Comparison of ENCODE assay signal across 8 cellular contexts in the genomic region with DNA sequence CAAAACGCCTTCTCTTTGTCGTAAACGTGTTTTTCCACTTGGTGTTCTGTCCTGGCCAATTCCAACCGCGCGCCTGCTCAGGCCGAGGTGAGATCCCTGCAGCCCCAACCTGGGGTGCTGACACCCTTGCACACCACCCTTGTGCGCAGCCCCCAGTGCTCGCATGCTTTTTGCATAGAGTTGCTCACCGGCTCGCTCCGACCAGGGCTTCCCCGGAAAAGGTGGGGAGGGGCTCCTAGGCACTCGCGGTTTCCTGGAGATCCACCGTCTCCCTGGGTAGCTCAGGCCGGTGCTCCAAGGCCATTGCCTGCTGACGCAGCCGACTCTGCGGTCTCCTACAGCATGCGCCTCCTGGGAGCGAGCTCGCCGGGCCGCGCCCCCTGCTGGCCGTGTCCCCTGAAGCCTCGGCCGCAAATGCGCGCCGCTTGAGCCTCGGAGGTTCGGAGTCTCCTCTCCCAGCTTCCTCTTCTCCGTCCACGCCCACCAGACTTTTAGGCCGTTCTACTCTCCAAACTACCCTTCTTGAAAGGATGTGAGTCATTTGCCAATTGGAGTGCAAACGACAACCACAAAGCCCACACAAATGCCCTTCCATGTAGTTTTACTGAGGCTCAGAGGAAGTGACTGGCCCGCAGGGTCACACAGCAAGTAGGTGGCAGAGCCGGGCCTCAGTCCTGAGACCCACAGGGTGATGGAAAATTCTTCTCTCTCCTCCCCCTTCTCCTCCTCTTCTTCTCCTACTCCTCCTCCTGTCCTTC. TPM values are rescaled to one million over a fixed set of nuclear protein-coding genes. Genes with fewer than 3 reads are reported as not detected.
DNase-seq lines count a peak whose midpoint lies in the region; ATAC-seq and TF ChIP-seq lines count a peak whose summit lies in the region.

No MANE protein-coding gene starts in this region.

- H3K9ac ChIP-seq in neuronal stem cell (ENCODE audit: low read depth, low read length, poor library complexity) (peak overlapping the region; percentile 68), subcutaneous abdominal adipose tissue (ENCODE audit: low read length in 5 of 5) (peak overlapping the region in 3 of 5 donors; percentile 12 to 61 (median 57))

- H3K9me3 ChIP-seq in KOPT-K1 (ENCODE audit: insufficient read depth, low read length, poor library complexity, severe bottlenecking) (no peaks in the 10 kb centered on the region), gastroesophageal sphincter (no peaks in the 10 kb centered on the region), neuronal stem cell (replicated peaks in 1 of 2; ENCODE audit: control insufficient read depth in 2 of 2, insufficient read depth in 1 of 2, low read depth in 1 of 2, low read length in 2 of 2) (no peaks in the 10 kb centered on the region), subcutaneous abdominal adipose tissue (ENCODE audit: control insufficient read depth in 5 of 5, low read length in 5 of 5) (no peaks in the 10 kb centered on the region)

- peak overlapping the region; percentile 22 for H3K23ac ChIP-seq in neuronal stem cell (ENCODE audit: low read depth, low read length, poor library complexity)

- ATAC-seq in GM21825 (IDR thresholded peaks at IDR 0.05; ENCODE audit: unreplicated experiment) = peak; percentile 87
- peak; percentile 96 for ATAC-seq in gastroesophageal sphincter

- no peaks in the 10 kb centered on the region for H3K27me3 ChIP-seq in gastroesophageal sphincter
- peaks cover 0 to 10% (median 6%) of the 10 kb centered on the region in 3 experiments for H3K27me3 ChIP-seq in neuronal stem cell (ENCODE audit: control insufficient read depth in 3 of 3, insufficient read depth in 3 of 3, low read depth in 1 of 3, low read length in 3 of 3)
- no peaks in the 10 kb centered on the region for H3K27me3 ChIP-seq in subcutaneous abdominal adipose tissue (ENCODE audit: control insufficient read depth in 5 of 5, insufficient read depth in 4 of 5, low read length in 5 of 5)

- no peaks in the 10 kb centered on the region for H3K36me3 ChIP-seq in KOPT-K1 (ENCODE audit: insufficient read depth, low read length)
- no peaks in the 10 kb centered on the region for H3K36me3 ChIP-seq in gastroesophageal sphincter
- H3K36me3 ChIP-seq in neuronal stem cell (replicated peaks in 1 of 2; ENCODE audit: control insufficient read depth in 2 of 2, insufficient read depth in 2 of 2, low read length in 2 of 2) = no peaks in the 10 kb centered on the region
- no peaks in the 10 kb centered on the region for H3K36me3 ChIP-seq in subcutaneous abdominal adipose tissue (ENCODE audit: control insufficient read depth in 5 of 5, insufficient read depth in 5 of 5, low read length in 5 of 5)

- no peak overlapping the region for H2BK12ac ChIP-seq in neuronal stem cell (ENCODE audit: low read length)

- no peak overlapping the region for H2BK120ac ChIP-seq in neuronal stem cell (ENCODE audit: low read depth, low read length)

- H3K14ac ChIP-seq in neuronal stem cell (ENCODE audit: low read length) = no peak overlapping the region

- H3K4me2 ChIP-seq in neuronal stem cell (ENCODE audit: insufficient read depth, low read length, poor library complexity, severe bottlenecking) = peak overlapping the region; percentile 48

- no peaks in the 10 kb centered on the region for H3K79me1 ChIP-seq in neuronal stem cell (ENCODE audit: low read depth, low read length)

- H3K4me3 ChIP-seq in gastroesophageal sphincter (peak overlapping the region in 1 of 2 donors; percentile 39), neuronal stem cell (ENCODE audit: low read length in 2 of 2) (peak overlapping the region; percentile 2 to 40), subcutaneous abdominal adipose tissue (ENCODE audit: low read depth in 1 of 5, low read length in 5 of 5) (peak overlapping the region; percentile 44 to 72 (median 60))

- peak overlapping the region; percentile 90 for H2AFZ ChIP-seq in neuronal stem cell (ENCODE audit: low read length)

- no peak overlapping the region for H3K4ac ChIP-seq in neuronal stem cell (ENCODE audit: low read length)

- no peak overlapping the region for H2AK5ac ChIP-seq in neuronal stem cell (ENCODE audit: low read depth, low read length)

- WGBS in gastroesophageal sphincter (ENCODE audit: low coverage in 1 of 2), 2 donors = 12 to 27% methylated on average over 7 to 12 of the region's 40 CpGs
- no CpG with 5 or more reads among the region's 40 CpGs for WGBS in neuronal stem cell (ENCODE audit: extremely low coverage in 2 of 2, insufficient read length in 2 of 2, insufficient replicate concordance in 1 of 2), 2 donors

- no peak overlapping the region for H4K91ac ChIP-seq in neuronal stem cell (ENCODE audit: low read depth, low read length, poor library complexity)

- peak; percentile 81 to 93 (median 88) for TF ChIP-seq CTCF in gastroesophageal sphincter (IDR thresholded peaks at IDR 0.05)

- peak overlapping the region; percentile 66 for H3K27ac ChIP-seq in KOPT-K1 (ENCODE audit: low read depth, low read length, poor library complexity, severe bottlenecking)
- H3K27ac ChIP-seq in gastroesophageal sphincter = peak overlapping the region in 3 of 4 donors; percentile 44 to 70 (median 55)
- no peak overlapping the region for H3K27ac ChIP-seq in neuronal stem cell (replicated peaks; ENCODE audit: low read length)
- H3K27ac ChIP-seq in subcutaneous abdominal adipose tissue (ENCODE audit: low read depth, low read length) = no peak overlapping the region

- H2BK15ac ChIP-seq in neuronal stem cell (ENCODE audit: low read length) = no peak overlapping the region

- peak overlapping the region; percentile 45 for H3K18ac ChIP-seq in neuronal stem cell (ENCODE audit: low read length)

- TF ChIP-seq POLR2A in gastroesophageal sphincter (IDR thresholded peaks at IDR 0.05) = no peak

- H3K4me1 ChIP-seq in gastroesophageal sphincter (peaks cover 0 to 14% (median 6%) of the 10 kb centered on the region in 3 donors), neuronal stem cell (ENCODE audit: control insufficient read depth in 2 of 2, insufficient read depth in 1 of 2, low read depth in 1 of 2, low read length in 2 of 2) (peaks cover 3 to 10% of the 10 kb centered on the region in 2 donors), subcutaneous abdominal adipose tissue (ENCODE audit: control insufficient read depth in 5 of 5, insufficient read depth in 5 of 5, low read length in 5 of 5) (peaks cover 0 to 20% (median 18%) of the 10 kb centered on the region in 5 donors)

- no peak for TF ChIP-seq EP300 in gastroesophageal sphincter (IDR thresholded peaks at IDR 0.05)

- no peak overlapping the region for H4K8ac ChIP-seq in neuronal stem cell (ENCODE audit: low read depth, low read length)

- no peak overlapping the region for H2BK5ac ChIP-seq in neuronal stem cell (ENCODE audit: low read length)

- DNase-seq in ELF-1 (ENCODE audit: low read depth, low spot score) (peak; percentile 94), SIG-M5 treated with dmso at 0.1 percent for 504 hours (lab: John Stamatoyannopoulos, UW; ENCODE audit: unreplicated experiment) (peak; percentile 99), neuronal stem cell (ENCODE audit: low spot score) (peak; percentile 64)
- peak; percentile 55 to 77 (median 70) for DNase-seq in activated naive CD4-positive, alpha-beta T cell (lab: John Stamatoyannopoulos, UW)

RNA-seq across cellular contexts. Expression of a gene that starts 7.2 kb away (rescaled TPM):
- 10 to 100 TPM in 1 of 4 donors, 1 to 10 TPM in 3; 3.7 to 11.7 (median 5.8) TPM for total RNA-seq in gastroesophageal sphincter
- polyA plus RNA-seq in neuronal stem cell (2013, experiment 1 of 2) = 8.3 TPM
- 8.8 TPM for polyA plus RNA-seq in neuronal stem cell (2013, experiment 2 of 2)

RNA-seq across cellular contexts. Expression of a gene that starts 28.9 kb away (rescaled TPM):
- total RNA-seq in gastroesophageal sphincter = not detected
- not detected for polyA plus RNA-seq in neuronal stem cell (2013, experiment 1 of 2)
- polyA plus RNA-seq in neuronal stem cell (2013, experiment 2 of 2) = 0.07 TPM

RNA-seq across cellular contexts. Expression of a gene that starts 42.3 kb away (rescaled TPM):
- total RNA-seq in gastroesophageal sphincter = 10 to 100 TPM; 37.3 to 63.2 (median 52.4) TPM
- polyA plus RNA-seq in neuronal stem cell (2013, experiment 1 of 2) = 239 TPM
- polyA plus RNA-seq in neuronal stem cell (2013, experiment 2 of 2) = 243 TPM

RNA-seq across cellular contexts. Expression of a gene that starts 45.6 kb away (rescaled TPM):
- not detected for total RNA-seq in gastroesophageal sphincter
- not detected for polyA plus RNA-seq in neuronal stem cell (2013, experiment 1 of 2)
- polyA plus RNA-seq in neuronal stem cell (2013, experiment 2 of 2) = not detected

RNA-seq across cellular contexts. Expression of a gene that starts 52.2 kb away (rescaled TPM):
- total RNA-seq in gastroesophageal sphincter = 100 to 1,000 TPM in 1 of 4 donors, 10 to 100 TPM in 3; 33.4 to 103 (median 50.8) TPM
- 0.32 TPM for polyA plus RNA-seq in neuronal stem cell (2013, experiment 1 of 2)
- 0.30 TPM for polyA plus RNA-seq in neuronal stem cell (2013, experiment 2 of 2)

Comparison
In these comparisons a context has a peak if more than half of its experiments do, and no peak if none do; other contexts are left out.
1. H3K27ac ChIP-seq: peak in KOPT-K1 (single experiment) and gastroesophageal sphincter (3 of 4); none in neuronal stem cell (single experiment) and subcutaneous abdominal adipose tissue (single experiment).
2. Peak in every context shown above with its lines, with median percentiles within 50 percentile points of each other: DNase-seq.